In the genomic region with DNA sequence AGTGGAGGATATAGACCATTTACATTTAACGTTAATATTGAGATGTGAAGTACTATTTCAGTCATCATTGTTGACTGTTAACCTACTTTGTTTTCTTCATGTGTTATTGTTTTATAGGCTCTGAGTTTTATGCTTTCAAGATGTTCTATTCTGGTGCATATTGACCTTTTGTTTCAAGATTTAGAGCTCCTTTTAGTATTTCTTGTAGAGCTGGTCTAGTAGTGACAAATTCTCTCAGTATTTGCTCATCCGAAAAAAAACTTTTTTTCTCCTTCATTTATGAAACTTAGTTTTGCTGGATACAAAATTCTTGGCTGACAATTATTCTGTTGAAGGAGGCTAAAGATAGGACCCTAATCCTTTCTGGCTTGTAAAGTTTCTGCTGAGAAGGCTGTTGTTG, we compare ENCODE assay signal across 1 cellular context.
A peak's percentile ranks its signal among the peaks of the same experiment; 100 is the strongest.
TF ChIP-seq lines count a peak whose summit lies in the region.

No MANE protein-coding gene starts in this region.

TF ChIP-seq in K562, 482 proteins besides CTCF, POLR2A, EP300 and RAD21 (continued from another document):
- TF ChIP-seq, protein P1, sequence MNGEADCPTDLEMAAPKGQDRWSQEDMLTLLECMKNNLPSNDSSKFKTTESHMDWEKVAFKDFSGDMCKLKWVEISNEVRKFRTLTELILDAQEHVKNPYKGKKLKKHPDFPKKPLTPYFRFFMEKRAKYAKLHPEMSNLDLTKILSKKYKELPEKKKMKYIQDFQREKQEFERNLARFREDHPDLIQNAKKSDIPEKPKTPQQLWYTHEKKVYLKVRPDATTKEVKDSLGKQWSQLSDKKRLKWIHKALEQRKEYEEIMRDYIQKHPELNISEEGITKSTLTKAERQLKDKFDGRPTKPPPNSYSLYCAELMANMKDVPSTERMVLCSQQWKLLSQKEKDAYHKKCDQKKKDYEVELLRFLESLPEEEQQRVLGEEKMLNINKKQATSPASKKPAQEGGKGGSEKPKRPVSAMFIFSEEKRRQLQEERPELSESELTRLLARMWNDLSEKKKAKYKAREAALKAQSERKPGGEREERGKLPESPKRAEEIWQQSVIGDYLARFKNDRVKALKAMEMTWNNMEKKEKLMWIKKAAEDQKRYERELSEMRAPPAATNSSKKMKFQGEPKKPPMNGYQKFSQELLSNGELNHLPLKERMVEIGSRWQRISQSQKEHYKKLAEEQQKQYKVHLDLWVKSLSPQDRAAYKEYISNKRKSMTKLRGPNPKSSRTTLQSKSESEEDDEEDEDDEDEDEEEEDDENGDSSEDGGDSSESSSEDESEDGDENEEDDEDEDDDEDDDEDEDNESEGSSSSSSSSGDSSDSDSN (IDR thresholded peaks at IDR 0.05; ENCODE audit: borderline replicate concordance in 1 of 2, low read depth in 2 of 2, low read length in 2 of 2) = no peak
- peak in 1 of 2 experiments; percentile 27; a peak in 1 of 4 replicates for TF ChIP-seq TRIM24 (IDR thresholded peaks at IDR 0.05)
- TF ChIP-seq, protein P2, sequence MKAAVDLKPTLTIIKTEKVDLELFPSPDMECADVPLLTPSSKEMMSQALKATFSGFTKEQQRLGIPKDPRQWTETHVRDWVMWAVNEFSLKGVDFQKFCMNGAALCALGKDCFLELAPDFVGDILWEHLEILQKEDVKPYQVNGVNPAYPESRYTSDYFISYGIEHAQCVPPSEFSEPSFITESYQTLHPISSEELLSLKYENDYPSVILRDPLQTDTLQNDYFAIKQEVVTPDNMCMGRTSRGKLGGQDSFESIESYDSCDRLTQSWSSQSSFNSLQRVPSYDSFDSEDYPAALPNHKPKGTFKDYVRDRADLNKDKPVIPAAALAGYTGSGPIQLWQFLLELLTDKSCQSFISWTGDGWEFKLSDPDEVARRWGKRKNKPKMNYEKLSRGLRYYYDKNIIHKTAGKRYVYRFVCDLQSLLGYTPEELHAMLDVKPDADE (conservative IDR thresholded peaks at IDR 0.05; ENCODE audit: control insufficient read depth, low read depth, low read length) = no peak
- TF ChIP-seq MBD1 (CRISPR knock-in tag; IDR thresholded peaks at IDR 0.05) = no peak
- no peak for TF ChIP-seq ATF1 (CRISPR knock-in tag; IDR thresholded peaks at IDR 0.05)
- TF ChIP-seq ATF1 (tag; IDR thresholded peaks at IDR 0.05) = no peak
- TF ChIP-seq ZNF507 (tag; conservative IDR thresholded peaks at IDR 0.05) = peak; percentile 70
